ENCODE assay signal across 14 cellular contexts in the genomic region with DNA sequence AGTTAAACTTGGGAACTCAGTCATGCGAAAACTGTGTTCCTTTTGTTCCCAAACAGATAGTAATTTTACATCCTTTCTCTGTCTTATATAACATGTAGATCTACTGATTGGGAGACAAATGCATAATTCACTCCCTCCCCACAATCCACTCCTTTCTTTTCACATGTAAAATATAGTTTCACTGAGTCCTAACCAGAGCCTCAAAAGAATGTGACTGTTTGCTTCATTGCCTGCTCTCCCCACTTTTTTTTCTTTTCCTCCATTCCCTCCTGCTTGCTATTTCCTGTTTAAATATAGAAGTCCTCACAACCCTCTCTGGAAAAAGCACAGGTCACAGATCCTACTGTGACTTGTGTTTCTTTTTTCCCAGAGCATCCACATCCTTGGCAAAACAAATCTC.
DNase-seq lines count a peak whose midpoint lies in the region; ATAC-seq and TF ChIP-seq lines count a peak whose summit lies in the region.
"Had no signal": no experiment of that assay in that cellular context is flagged by ENCODE, and none has a peak within 500 bp of the region (broad histone marks: within the 10 kb centered on the region; RNA-seq: fewer than 3 reads in every experiment).

No MANE protein-coding gene starts in this region.

- H3K9me3 Mint-ChIP-seq in endodermal cell (peaks cover 3% of the 10 kb centered on the region), neural progenitor cell (peaks cover 2% of the 10 kb centered on the region)

- ATAC-seq in GM21529 (IDR thresholded peaks at IDR 0.05; ENCODE audit: unreplicated experiment), result no peak

- H3K4me2 ChIP-seq in neural progenitor cell, result no peak overlapping the region
- H3K4me2 ChIP-seq: BLaER1 treated with 17β-estradiol and CSF1 and Interleukin-3, amounts not matched to agents 10 nM and 100 nM had no signal

- H3K27ac Mint-ChIP-seq in endodermal cell, result peak overlapping the region; percentile 45
- H3K27ac Mint-ChIP-seq in neural progenitor cell, result peak overlapping the region; percentile 85

- WGBS in endodermal cell (ENCODE audit: insufficient coverage in 1 of 2, insufficient read length in 1 of 2), 2 experiments, result 88 to 100% methylated on average over 1 of the region's 1 CpG

- H4K20me1 ChIP-seq in neural progenitor cell (ENCODE audit: low read depth), result no peaks in the 10 kb centered on the region
- H4K20me1 ChIP-seq: BLaER1 treated with 17β-estradiol and CSF1 and Interleukin-3, amounts not matched to agents 10 nM and 100 nM had no signal

- H2AFZ ChIP-seq in neural progenitor cell (replicated peaks), result peak overlapping the region; percentile 7

- TF ChIP-seq POLR2A in erythroblast (IDR thresholded peaks at IDR 0.05; ENCODE audit: low read length), result no peak

- H3K27me3 ChIP-seq in endodermal cell (ENCODE audit: control insufficient read depth, insufficient read depth, low read length, poor library complexity, severe bottlenecking), result no peaks in the 10 kb centered on the region
- H3K27me3 ChIP-seq in neural progenitor cell, result no peaks in the 10 kb centered on the region
- H3K27me3 ChIP-seq: BLaER1 treated with 17β-estradiol and CSF1 and Interleukin-3, amounts not matched to agents 10 nM and 100 nM had no signal

- H3K36me3 ChIP-seq in endodermal cell (ENCODE audit: control insufficient read depth, insufficient read depth, low read length) (no peaks in the 10 kb centered on the region), neural progenitor cell (no peaks in the 10 kb centered on the region)
- H3K36me3 ChIP-seq: BLaER1 treated with 17β-estradiol and CSF1 and Interleukin-3, amounts not matched to agents 10 nM and 100 nM had no signal

- H3K4me1 Mint-ChIP-seq in endodermal cell (peaks cover 18% of the 10 kb centered on the region), neural progenitor cell (peaks cover 18% of the 10 kb centered on the region)

- no peaks in the 10 kb centered on the region for H3K79me2 ChIP-seq in neural progenitor cell (ENCODE audit: low read depth)

- H3K9ac ChIP-seq in endodermal cell (ENCODE audit: extremely low read depth, low read length, poor library complexity, severe bottlenecking) (no peak overlapping the region), neural progenitor cell (no peak overlapping the region)
- H3K9ac ChIP-seq: BLaER1 treated with 17β-estradiol and CSF1 and Interleukin-3, amounts not matched to agents 10 nM and 100 nM had no signal

- no peak overlapping the region for H3K4me3 Mint-ChIP-seq in endodermal cell
- no peak overlapping the region for H3K4me3 Mint-ChIP-seq in neural progenitor cell

- H3K4me1 ChIP-seq in endodermal cell (ENCODE audit: control insufficient read depth, insufficient read depth, low read length) (no peaks in the 10 kb centered on the region), neural progenitor cell (no peaks in the 10 kb centered on the region)
- H3K4me1 ChIP-seq: BLaER1 treated with 17β-estradiol and CSF1 and Interleukin-3, amounts not matched to agents 10 nM and 100 nM had no signal

- H3K27ac ChIP-seq in endodermal cell (ENCODE audit: low read depth, low read length) (no peak overlapping the region), neural progenitor cell (no peak overlapping the region)
- H3K27ac ChIP-seq: BLaER1 treated with 17β-estradiol and CSF1 and Interleukin-3, amounts not matched to agents 10 nM and 100 nM; HL-60 had no signal

- H3K9me3 ChIP-seq in endodermal cell (ENCODE audit: control insufficient read depth, low read length) (no peaks in the 10 kb centered on the region), neural progenitor cell (ENCODE audit: low read depth) (no peaks in the 10 kb centered on the region)
- H3K9me3 ChIP-seq: BLaER1 treated with 17β-estradiol and CSF1 and Interleukin-3, amounts not matched to agents 10 nM and 100 nM had no signal

- H3K27me3 Mint-ChIP-seq in endodermal cell (ENCODE audit: insufficient read depth) (no peaks in the 10 kb centered on the region), neural progenitor cell (ENCODE audit: insufficient read depth, low read depth) (peaks cover 2% of the 10 kb centered on the region)

- H3K4me3 ChIP-seq in endodermal cell (ENCODE audit: low read length) (no peak overlapping the region), neural progenitor cell (no peak overlapping the region)
- H3K4me3 ChIP-seq: BLaER1 treated with 17β-estradiol and CSF1 and Interleukin-3, amounts not matched to agents 10 nM and 100 nM had no signal

- TF ChIP-seq CTCF in endodermal cell (conservative IDR thresholded peaks at IDR 0.05) (no peak), neural progenitor cell (IDR thresholded peaks at IDR 0.05) (no peak)

- H3F3A ChIP-seq in neural progenitor cell (ENCODE audit: low read depth), result no peaks in the 10 kb centered on the region

- DNase-seq in NCI-H69 (lab: John Stamatoyannopoulos, UW) (peak; percentile 1), endodermal cell (no peak), neural progenitor cell (ENCODE audit: low spot score) (no peak), erythroblast (lab: John Stamatoyannopoulos, UW) (no peak), DMS153 treated with DMSO at 0.1 percent for 48 hours (lab: John Stamatoyannopoulos, UW; ENCODE audit: unreplicated experiment) (no peak)
- no peak for DNase-seq in stimulated activated CD4-positive, alpha-beta T cell treated with anti-CD3 and anti-CD28 coated beads, Interleukin-12 subunit alpha, Interleukin-12 subunit beta, amount 100 ng/mL, for 4 hours
- DNase-seq: HCEC 1CT, KBM-7, NCI-H1048, NCI-H2227 treated with DMSO at 0.1 percent for 48 hours, NCI-H526 had no signal

- H3K36me3 Mint-ChIP-seq in endodermal cell (ENCODE audit: low read depth) (no peaks in the 10 kb centered on the region), neural progenitor cell (no peaks in the 10 kb centered on the region)
